ENCODE assay signal across 38 cellular contexts in the genomic region with DNA sequence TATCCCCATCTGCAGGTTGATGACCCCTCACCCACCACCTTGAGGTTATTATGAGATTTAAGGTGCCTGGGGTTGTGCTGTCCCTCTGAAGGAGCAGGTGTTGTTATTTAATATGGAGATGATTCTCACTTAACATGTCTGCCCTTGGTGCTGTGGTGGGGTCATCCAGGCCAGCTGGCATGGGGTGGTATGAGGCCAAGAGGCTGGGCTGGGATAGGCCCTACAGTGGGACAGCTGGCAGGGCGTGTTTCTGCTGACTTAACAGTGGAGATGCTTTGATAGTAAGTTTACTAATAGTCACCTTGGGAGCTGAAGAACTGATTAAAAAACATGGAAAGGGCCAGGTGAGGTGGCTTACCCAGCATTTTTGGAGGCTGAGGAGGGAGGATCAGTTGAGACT. TPM values are rescaled to one million over a fixed set of nuclear protein-coding genes. Genes with fewer than 3 reads are reported as not detected.
"Had no signal": no experiment of that assay in that cellular context is flagged by ENCODE, and none has a peak within 500 bp of the region (broad histone marks: within the 10 kb centered on the region; RNA-seq: fewer than 3 reads in every experiment).

No MANE protein-coding gene starts in this region.

- H3K27ac Mint-ChIP-seq: activated CD4-positive, alpha-beta memory T cell treated with anti-CD3 and anti-CD28 coated beads, Interleukin-2, amount 10 ng/mL, durations not matched to agents 7 days and 5 days; activated CD4-positive, alpha-beta T cell treated with anti-CD3 and anti-CD28 coated beads for 36 hours; activated CD8-positive, alpha-beta memory T cell treated with anti-CD3 and anti-CD28 coated beads, Interleukin-2, amount 10 ng/mL, durations not matched to agents 7 days and 5 days; activated CD8-positive, alpha-beta T cell treated with anti-CD3 and anti-CD28 coated beads, Interleukin-2, amount 10 ng/mL, durations not matched to agents 7 days and 5 days; activated naive CD4-positive, alpha-beta T cell treated with anti-CD3 and anti-CD28 coated beads for 36 hours; activated naive CD4-positive, alpha-beta T cell treated with anti-CD3 and anti-CD28 coated beads, Interleukin-2, amount 50 U/mL, for 72 hours; activated naive CD8-positive, alpha-beta T cell treated with anti-CD3 and anti-CD28 coated beads for 36 hours; activated T-cell treated with anti-CD3 and anti-CD28 coated beads, Interleukin-2, amount 50 U/mL, for 24 hours; activated T-helper 17 cell treated with anti-CD3 and anti-CD28 coated beads, Interleukin-2, amount 50 U/mL, for 72 hours; T-helper 1 cell treated with Interleukin-12 subunit alpha and Interleukin-12 subunit beta and Interleukin-4 antibody, amounts not matched to agents 30 μg/mL and 1 μg/mL, for 36 hours; T-helper 2 cell treated with Interferon-gamma antibody and Interleukin-4, amounts not matched to agents 5 μg/mL and 100 μg/mL, for 36 hours; WTC11 had no signal

- H3K9me3 Mint-ChIP-seq: activated CD4-positive, alpha-beta memory T cell treated with anti-CD3 and anti-CD28 coated beads, Interleukin-2, amount 10 ng/mL, durations not matched to agents 7 days and 5 days; activated naive CD4-positive, alpha-beta T cell treated with anti-CD3 and anti-CD28 coated beads for 36 hours; activated naive CD4-positive, alpha-beta T cell treated with anti-CD3 and anti-CD28 coated beads, Interleukin-2, amount 50 U/mL, for 72 hours; activated naive CD8-positive, alpha-beta T cell treated with anti-CD3 and anti-CD28 coated beads for 36 hours; activated T-cell treated with anti-CD3 and anti-CD28 coated beads, Interleukin-2, amount 50 U/mL, for 24 hours; activated T-helper 17 cell treated with anti-CD3 and anti-CD28 coated beads, Interleukin-2, amount 50 U/mL, for 72 hours; central memory CD8-positive, alpha-beta T cell; T-helper 1 cell treated with Interleukin-12 subunit alpha and Interleukin-12 subunit beta and Interleukin-4 antibody, amounts not matched to agents 30 μg/mL and 1 μg/mL, for 36 hours; T-helper 2 cell treated with Interferon-gamma antibody and Interleukin-4, amounts not matched to agents 5 μg/mL and 100 μg/mL, for 36 hours had no signal

- DNase-seq: activated CD4-positive, alpha-beta memory T cell treated with anti-CD3 and anti-CD28 coated beads, Interleukin-2, amount 10 ng/mL, durations not matched to agents 7 days and 5 days; activated CD4-positive, alpha-beta T cell treated with anti-CD3 and anti-CD28 coated beads for 1 hour; activated CD4-positive, alpha-beta T cell treated with anti-CD3 and anti-CD28 coated beads for 36 hours; activated CD4-positive, alpha-beta T cell treated with anti-CD3 and anti-CD28 coated beads for 48 hours; activated CD4-positive, alpha-beta T cell treated with anti-CD3 and anti-CD28 coated beads, Interleukin-2, amount 50 U/mL, for 48 hours; activated CD4-positive, CD25-positive, alpha-beta regulatory T cell; activated CD8-positive, alpha-beta memory T cell treated with anti-CD3 and anti-CD28 coated beads for 24 hours; activated CD8-positive, alpha-beta memory T cell treated with anti-CD3 and anti-CD28 coated beads, Interleukin-2, amount 10 ng/mL, durations not matched to agents 7 days and 5 days; activated CD8-positive, alpha-beta memory T cell treated with anti-CD3 and anti-CD28 coated beads, Interleukin-2, amount 50 U/mL, for 48 hours; activated CD8-positive, alpha-beta T cell treated with anti-CD3 and anti-CD28 coated beads, Interleukin-2, amount 10 ng/mL, durations not matched to agents 7 days and 5 days; activated effector memory CD4-positive, alpha-beta T cell treated with anti-CD3 and anti-CD28 coated beads, Interleukin-2, amount 50 U/mL, for 16 hours; activated gamma-delta T cell treated with Interleukin-2 at 50 U/mL for 16 hours; activated naive CD4-positive, alpha-beta T cell; activated naive CD4-positive, alpha-beta T cell treated with anti-CD3 and anti-CD28 coated beads for 36 hours; activated naive CD4-positive, alpha-beta T cell treated with anti-CD3 and anti-CD28 coated beads, Interleukin-2, amount 50 U/mL, for 16 hours; activated naive CD8-positive, alpha-beta T cell treated with anti-CD3 and anti-CD28 coated beads for 36 hours; activated T-cell treated with anti-CD3 and anti-CD28 coated beads, Interleukin-2, amount 50 U/mL, for 24 hours; activated T-cell treated with anti-CD3 and anti-CD28 coated beads, Interleukin-2, amount 50 U/mL, for 48 hours; adrenal gland; amniotic stem cell; aorta; body of pancreas; brain microvascular endothelial cell; cerebellar nuclear complex; SW 1271; T-helper 1 cell; T-helper 2 cell; T-helper 9 cell had no signal

- H3K36me3 Mint-ChIP-seq: activated CD8-positive, alpha-beta memory T cell treated with anti-CD3 and anti-CD28 coated beads, Interleukin-2, amount 10 ng/mL, durations not matched to agents 7 days and 5 days; activated naive CD4-positive, alpha-beta T cell treated with anti-CD3 and anti-CD28 coated beads, Interleukin-2, amount 50 U/mL, for 72 hours; activated naive CD8-positive, alpha-beta T cell treated with anti-CD3 and anti-CD28 coated beads for 36 hours; WTC11 had no signal

- H3K4me1 Mint-ChIP-seq: activated CD4-positive, alpha-beta memory T cell treated with anti-CD3 and anti-CD28 coated beads, Interleukin-2, amount 10 ng/mL, durations not matched to agents 7 days and 5 days; activated CD4-positive, alpha-beta T cell treated with anti-CD3 and anti-CD28 coated beads for 36 hours; activated CD8-positive, alpha-beta memory T cell treated with anti-CD3 and anti-CD28 coated beads, Interleukin-2, amount 10 ng/mL, durations not matched to agents 7 days and 5 days; activated naive CD8-positive, alpha-beta T cell treated with anti-CD3 and anti-CD28 coated beads for 36 hours; activated T-helper 17 cell treated with anti-CD3 and anti-CD28 coated beads, Interleukin-2, amount 50 U/mL, for 72 hours; central memory CD8-positive, alpha-beta T cell; WTC11 had no signal

- H3K4me3 Mint-ChIP-seq: activated CD4-positive, alpha-beta memory T cell treated with anti-CD3 and anti-CD28 coated beads, Interleukin-2, amount 10 ng/mL, durations not matched to agents 7 days and 5 days; activated CD4-positive, alpha-beta T cell treated with anti-CD3 and anti-CD28 coated beads for 36 hours; activated CD8-positive, alpha-beta memory T cell treated with anti-CD3 and anti-CD28 coated beads, Interleukin-2, amount 10 ng/mL, durations not matched to agents 7 days and 5 days; activated CD8-positive, alpha-beta T cell treated with anti-CD3 and anti-CD28 coated beads, Interleukin-2, amount 10 ng/mL, durations not matched to agents 7 days and 5 days; activated naive CD4-positive, alpha-beta T cell treated with anti-CD3 and anti-CD28 coated beads for 36 hours; activated naive CD8-positive, alpha-beta T cell treated with anti-CD3 and anti-CD28 coated beads for 36 hours; activated T-cell treated with anti-CD3 and anti-CD28 coated beads, Interleukin-2, amount 50 U/mL, for 24 hours; activated T-helper 17 cell treated with anti-CD3 and anti-CD28 coated beads, Interleukin-2, amount 50 U/mL, for 72 hours; central memory CD8-positive, alpha-beta T cell; T-helper 1 cell treated with Interleukin-12 subunit alpha and Interleukin-12 subunit beta and Interleukin-4 antibody, amounts not matched to agents 30 μg/mL and 1 μg/mL, for 36 hours; T-helper 2 cell treated with Interferon-gamma antibody and Interleukin-4, amounts not matched to agents 5 μg/mL and 100 μg/mL, for 36 hours; WTC11 had no signal

RNA-seq across cellular contexts. Expression of a gene that starts 22.4 kb away (rescaled TPM):
- total RNA-seq: activated CD4-positive, alpha-beta memory T cell treated with anti-CD3 and anti-CD28 coated beads, Interleukin-2, amount 10 ng/mL, durations not matched to agents 7 days and 5 days; activated CD4-positive, alpha-beta T cell treated with anti-CD3 and anti-CD28 coated beads for 36 hours; activated CD8-positive, alpha-beta memory T cell treated with anti-CD3 and anti-CD28 coated beads, Interleukin-2, amount 10 ng/mL, durations not matched to agents 7 days and 5 days; activated CD8-positive, alpha-beta T cell treated with anti-CD3 and anti-CD28 coated beads, Interleukin-2, amount 10 ng/mL, durations not matched to agents 7 days and 5 days; activated naive CD4-positive, alpha-beta T cell treated with anti-CD3 and anti-CD28 coated beads for 36 hours; activated naive CD4-positive, alpha-beta T cell treated with anti-CD3 and anti-CD28 coated beads, Interleukin-2, amount 50 U/mL, for 72 hours; activated naive CD8-positive, alpha-beta T cell treated with anti-CD3 and anti-CD28 coated beads for 36 hours; activated T-helper 17 cell treated with anti-CD3 and anti-CD28 coated beads, Interleukin-2, amount 50 U/mL, for 72 hours; adrenal gland; aorta; astrocyte; body of pancreas; breast epithelium; cardiac septum; chondrocyte; WTC11 had no signal
- polyA plus RNA-seq: adrenal gland, aorta had no signal

RNA-seq across cellular contexts. Expression of a gene that starts 22.6 kb away (rescaled TPM):
- total RNA-seq: activated CD4-positive, alpha-beta memory T cell treated with anti-CD3 and anti-CD28 coated beads, Interleukin-2, amount 10 ng/mL, durations not matched to agents 7 days and 5 days; activated CD4-positive, alpha-beta T cell treated with anti-CD3 and anti-CD28 coated beads for 36 hours; activated CD8-positive, alpha-beta memory T cell treated with anti-CD3 and anti-CD28 coated beads, Interleukin-2, amount 10 ng/mL, durations not matched to agents 7 days and 5 days; activated CD8-positive, alpha-beta T cell treated with anti-CD3 and anti-CD28 coated beads, Interleukin-2, amount 10 ng/mL, durations not matched to agents 7 days and 5 days; activated naive CD4-positive, alpha-beta T cell treated with anti-CD3 and anti-CD28 coated beads for 36 hours; activated naive CD4-positive, alpha-beta T cell treated with anti-CD3 and anti-CD28 coated beads, Interleukin-2, amount 50 U/mL, for 72 hours; activated naive CD8-positive, alpha-beta T cell treated with anti-CD3 and anti-CD28 coated beads for 36 hours; activated T-helper 17 cell treated with anti-CD3 and anti-CD28 coated beads, Interleukin-2, amount 50 U/mL, for 72 hours; adrenal gland; aorta; astrocyte; body of pancreas; breast epithelium; cardiac septum; chondrocyte; WTC11 had no signal
